Comparison of ENCODE assay signal across 13 cellular contexts in the genomic region with DNA sequence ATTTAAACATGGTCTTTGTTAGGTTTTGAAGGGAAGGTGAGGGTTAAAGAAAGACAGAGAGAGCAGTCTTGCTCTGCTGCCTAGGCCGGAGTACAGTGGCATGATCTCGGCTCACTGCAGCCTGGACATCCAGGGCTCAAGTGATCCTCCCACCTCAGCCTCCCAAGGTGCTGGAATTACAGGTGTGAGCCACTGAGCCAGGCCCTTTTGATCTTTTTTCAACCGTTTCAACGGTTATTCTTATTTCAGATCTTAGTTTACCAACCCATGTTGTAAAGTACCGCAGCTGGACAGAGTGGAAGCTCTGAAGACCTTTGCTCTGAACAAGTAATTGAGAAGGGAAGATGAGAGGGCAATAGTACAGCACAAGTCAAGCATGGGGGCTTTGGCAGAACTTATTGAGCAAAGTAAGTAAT. TPM values are rescaled to one million over a fixed set of nuclear protein-coding genes. Genes with fewer than 3 reads are reported as not detected.
DNase-seq lines count a peak whose midpoint lies in the region; ATAC-seq and TF ChIP-seq lines count a peak whose summit lies in the region.
"Had no signal": no experiment of that assay in that cellular context is flagged by ENCODE, and none has a peak within 500 bp of the region (broad histone marks: within the 10 kb centered on the region; RNA-seq: fewer than 3 reads in every experiment).

No MANE protein-coding gene starts in this region.

- peak overlapping the region; percentile 90 for H3K4me3 ChIP-seq in SU-DHL-6 (ENCODE audit: insufficient read depth, low read length, poor library complexity, severe bottlenecking)
- no peak overlapping the region for H3K4me3 ChIP-seq in hepatocyte
- H3K4me3 ChIP-seq in skeletal muscle tissue (ENCODE audit: low read length in 3 of 3): peak overlapping the region in 2 of 3 donors; percentile 80 to 90
- H3K4me3 ChIP-seq in esophagus squamous epithelium: no peak overlapping the region

- TF ChIP-seq CTCF in SU-DHL-6 (IDR thresholded peaks at IDR 0.05; ENCODE audit: insufficient read depth, low read length, poor library complexity, severe bottlenecking): no peak
- no peak for TF ChIP-seq CTCF in hepatocyte (IDR thresholded peaks at IDR 0.05; ENCODE audit: poor library complexity)
- no peak for TF ChIP-seq CTCF in esophagus squamous epithelium (IDR thresholded peaks at IDR 0.05)

- ATAC-seq in GM21717 (IDR thresholded peaks at IDR 0.05; ENCODE audit: unreplicated experiment): no peak

- POLR2A ChIA-PET in activated CD4-positive, alpha-beta T cell treated with anti-CD3 and anti-CD28 coated beads, Interleukin-2, amount 10 ng/mL, durations not matched to agents 7 days and 5 days (lab: Charles Lee): no interaction called here

- H3K36me3 Mint-ChIP-seq in activated CD4-positive, alpha-beta T cell treated with anti-CD3 and anti-CD28 coated beads, Interleukin-2, amount 10 ng/mL, durations not matched to agents 7 days and 5 days (ENCODE audit: low read depth): peaks cover 10% of the 10 kb centered on the region

- H3K9me3 ChIP-seq in SU-DHL-6 (ENCODE audit: insufficient read depth, low read length) (no peaks in the 10 kb centered on the region), hepatocyte (ENCODE audit: low read depth) (no peaks in the 10 kb centered on the region), skeletal muscle tissue (ENCODE audit: control insufficient read depth in 3 of 3, low read length in 3 of 3) (no peaks in the 10 kb centered on the region), esophagus squamous epithelium (no peaks in the 10 kb centered on the region)

- 48% methylated on average over 5 of the region's 5 CpGs for WGBS in hepatocyte (ENCODE audit: low lambda C conversion rate, missing lambda C conversion rate)
- WGBS in esophagus squamous epithelium, 2 donors: 72 to 78% methylated on average over 4 to 5 of the region's 5 CpGs

- no peaks in the 10 kb centered on the region for H3K9me2 ChIP-seq in SU-DHL-6 (replicated peaks; ENCODE audit: insufficient read depth, low read length)
- H3K9me2 ChIP-seq in hepatocyte (replicated peaks; ENCODE audit: insufficient read depth): no peaks in the 10 kb centered on the region

- TF ChIP-seq POLR2A in esophagus squamous epithelium (IDR thresholded peaks at IDR 0.05): no peak

- DNase-seq in activated CD4-positive, alpha-beta T cell treated with anti-CD3 and anti-CD28 coated beads, Interleukin-2, amount 10 ng/mL, durations not matched to agents 7 days and 5 days: no peak
- DNase-seq in activated CD4-positive, alpha-beta T cell treated with anti-CD3 and anti-CD28 coated beads, Interleukin-2, amount 50 U/mL, for 48 hours: no peak
- DNase-seq in hepatocyte (ENCODE audit: low spot score): peak; percentile 16
- no peak for DNase-seq in HPDE6-E6E7 (ENCODE audit: extremely low spot score)
- no peak for DNase-seq in esophagus squamous epithelium (lab: John Stamatoyannopoulos, UW)
- DNase-seq: NCI-H1092; NCI-H748 treated with DMSO at 0.1 percent for 48 hours; stimulated activated CD4-positive, alpha-beta T cell treated with anti-CD3 and anti-CD28 coated beads, Interleukin-4, amount 100 ng/mL, for 1 hour; substantia nigra had no signal

- peaks cover 45% of the 10 kb centered on the region for H3K79me2 ChIP-seq in SU-DHL-6 (ENCODE audit: insufficient read depth, low read length)
- H3K79me2 ChIP-seq in hepatocyte: peaks cover 31% of the 10 kb centered on the region

- peak overlapping the region; percentile 89 for H3K4me3 Mint-ChIP-seq in activated CD4-positive, alpha-beta T cell treated with anti-CD3 and anti-CD28 coated beads, Interleukin-2, amount 10 ng/mL, durations not matched to agents 7 days and 5 days

- H3K27ac Mint-ChIP-seq in activated CD4-positive, alpha-beta T cell treated with anti-CD3 and anti-CD28 coated beads, Interleukin-2, amount 10 ng/mL, durations not matched to agents 7 days and 5 days: no peak overlapping the region

- intact Hi-C loops in esophagus squamous epithelium (cut with DNase I): no loop called here

- H4K20me1 ChIP-seq in SU-DHL-6 (ENCODE audit: low read depth, low read length) (peaks cover 12% of the 10 kb centered on the region; the same call in 1 of the 2 replicates), hepatocyte (ENCODE audit: insufficient read depth, poor library complexity, severe bottlenecking) (peaks cover 11% of the 10 kb centered on the region)

- peaks cover 38% of the 10 kb centered on the region for H3K4me1 Mint-ChIP-seq in activated CD4-positive, alpha-beta T cell treated with anti-CD3 and anti-CD28 coated beads, Interleukin-2, amount 10 ng/mL, durations not matched to agents 7 days and 5 days

- no peaks in the 10 kb centered on the region for H3K9me3 Mint-ChIP-seq in activated CD4-positive, alpha-beta T cell treated with anti-CD3 and anti-CD28 coated beads, Interleukin-2, amount 10 ng/mL, durations not matched to agents 7 days and 5 days

- H3K36me3 ChIP-seq in SU-DHL-6 (ENCODE audit: low read length) (peaks cover 11% of the 10 kb centered on the region), hepatocyte (replicated peaks; ENCODE audit: insufficient read depth, low read depth) (no peaks in the 10 kb centered on the region), skeletal muscle tissue (ENCODE audit: control insufficient read depth in 3 of 3, insufficient read depth in 3 of 3, low read length in 3 of 3) (peaks cover 0 to 5% (median 0%) of the 10 kb centered on the region in 3 donors), esophagus squamous epithelium (no peaks in the 10 kb centered on the region)

- H3K27me3 Mint-ChIP-seq in activated CD4-positive, alpha-beta T cell treated with anti-CD3 and anti-CD28 coated beads, Interleukin-2, amount 10 ng/mL, durations not matched to agents 7 days and 5 days: no peaks in the 10 kb centered on the region

- H2AFZ ChIP-seq in SU-DHL-6 (ENCODE audit: low read depth, low read length, severe bottlenecking) (peak overlapping the region; percentile 97), hepatocyte (no peak overlapping the region)

- H3K4me1 ChIP-seq in hepatocyte (ENCODE audit: insufficient read depth) (peaks cover 25% of the 10 kb centered on the region), skeletal muscle tissue (ENCODE audit: control insufficient read depth in 3 of 3, insufficient read depth in 3 of 3, low read length in 3 of 3) (peaks cover 13 to 23% (median 19%) of the 10 kb centered on the region in 3 donors), esophagus squamous epithelium (peaks cover 14 to 59% (median 20%) of the 10 kb centered on the region in 3 donors)

- H3K27me3 ChIP-seq in SU-DHL-6 (ENCODE audit: low read length): no peaks in the 10 kb centered on the region
- no peaks in the 10 kb centered on the region for H3K27me3 ChIP-seq in hepatocyte
- H3K27me3 ChIP-seq in skeletal muscle tissue (ENCODE audit: control insufficient read depth in 3 of 3, insufficient read depth in 3 of 3, low read length in 3 of 3): no peaks in the 10 kb centered on the region
- H3K27me3 ChIP-seq in esophagus squamous epithelium: no peaks in the 10 kb centered on the region

- H3K4me2 ChIP-seq in SU-DHL-6 (ENCODE audit: low read depth, low read length, poor library complexity, severe bottlenecking) (peak overlapping the region; percentile 85), hepatocyte (peak overlapping the region; percentile 99)

- CTCF ChIA-PET in activated CD4-positive, alpha-beta T cell treated with anti-CD3 and anti-CD28 coated beads, Interleukin-2, amount 10 ng/mL, durations not matched to agents 7 days and 5 days (lab: Charles Lee): interaction anchor here (0.5 kb wide), 1 partner anchor 436 kb away, joined by 3 read pairs; no protein-coding TSS in a partner anchor

- H3F3A ChIP-seq in SU-DHL-6 (ENCODE audit: insufficient read depth): 0 out of 2 replicates have a peak, but pooled peaks cover 4% of the 10 kb centered on the region

- H3K27ac ChIP-seq in SU-DHL-6 (ENCODE audit: low read depth, low read length) (no peak overlapping the region), hepatocyte (peak overlapping the region; percentile 83), skeletal muscle tissue (ENCODE audit: low read depth, low read length) (no peak overlapping the region), esophagus squamous epithelium (no peak overlapping the region)
- H3K27ac ChIP-seq: coronary artery had no signal

- H3K9ac ChIP-seq in SU-DHL-6 (ENCODE audit: low read length) (peak overlapping the region; percentile 78), skeletal muscle tissue (ENCODE audit: low read depth in 1 of 3, low read length in 3 of 3) (peak overlapping the region in 2 of 3 donors; percentile 66 to 78)

RNA-seq across cellular contexts. Expression of a gene that starts 1.2 kb away (rescaled TPM):
- 10 to 100 TPM; 65.9 to 66.0 TPM for total RNA-seq in activated CD4-positive, alpha-beta T cell treated with anti-CD3 and anti-CD28 coated beads, Interleukin-2, amount 10 ng/mL, durations not matched to agents 7 days and 5 days
- total RNA-seq in hepatocyte (63.9 and 69.4 TPM in 2 replicates), skeletal muscle tissue (15.1 TPM), esophagus squamous epithelium (100 to 1,000 TPM in 2 of 4 donors, 10 to 100 TPM in 2; 66.1 to 109 (median 86.5) TPM)
- 39.3 and 48.0 TPM in 2 replicates for polyA plus RNA-seq in hepatocyte

Comparison
In these comparisons a context has a peak if more than half of its experiments do, and no peak if none do; other contexts are left out.
1. H3K4me3 ChIP-seq: peak in SU-DHL-6 (single experiment) and skeletal muscle tissue (2 of 3); none in hepatocyte (single experiment) and esophagus squamous epithelium (0 of 4).